In genomic region chr3:15628967-15629366, GRCh38 we compare ENCODE assay signal across 31 cellular contexts.
"Had no signal": no experiment of that assay in that cellular context is flagged by ENCODE, and none has a peak within 500 bp of the region (broad histone marks: within the 10 kb centered on the region; RNA-seq: fewer than 3 reads in every experiment).

No MANE protein-coding gene starts in this region.

- H3K9me3 ChIP-seq: adrenal gland, body of pancreas, esophagus squamous epithelium had no signal

- H3K27me3 ChIP-seq: adrenal gland, body of pancreas, esophagus squamous epithelium had no signal

- FAIRE-seq: colon, endometrium, endothelial cell of umbilical vein, frontal cortex had no signal

- DNase-seq: activated CD4-positive, alpha-beta memory T cell treated with anti-CD3 and anti-CD28 coated beads, Interleukin-2, amount 10 ng/mL, durations not matched to agents 7 days and 5 days; activated CD4-positive, alpha-beta T cell treated with anti-CD3 and anti-CD28 coated beads for 1 hour; activated CD4-positive, alpha-beta T cell treated with anti-CD3 and anti-CD28 coated beads for 4 hours; activated CD4-positive, alpha-beta T cell treated with anti-CD3 and anti-CD28 coated beads, Interleukin-2, amount 10 ng/mL, durations not matched to agents 7 days and 5 days; activated CD4-positive, alpha-beta T cell treated with anti-CD3 and anti-CD28 coated beads, Interleukin-2, amount 50 U/mL, for 4 hours; activated CD8-positive, alpha-beta memory T cell treated with anti-CD3 and anti-CD28 coated beads, Interleukin-2, amount 50 U/mL, for 48 hours; activated effector memory CD4-positive, alpha-beta T cell treated with Interleukin-2 at 50 U/mL for 16 hours; activated gamma-delta T cell treated with Interleukin-2 at 50 U/mL for 16 hours; activated naive CD4-positive, alpha-beta T cell treated with anti-CD3 and anti-CD28 coated beads for 36 hours; activated naive CD8-positive, alpha-beta T cell treated with anti-CD3 and anti-CD28 coated beads for 36 hours; activated naive CD8-positive, alpha-beta T cell treated with anti-CD3 and anti-CD28 coated beads, Interleukin-2, amount 50 U/mL, for 24 hours; activated T-cell treated with anti-CD3 and anti-CD28 coated beads for 4 hours; activated T-cell treated with anti-CD3 and anti-CD28 coated beads, Interleukin-2, amount 50 U/mL, for 24 hours; activated T-cell treated with anti-CD3 and anti-CD28 coated beads, Interleukin-2, amount 50 U/mL, for 72 hours; adrenal gland; amygdala; aorta; body of pancreas; caudate nucleus; cortex of kidney; dermis blood vessel endothelial cell; effector CD8-positive, alpha-beta T cell; esophagus squamous epithelium; head of caudate nucleus; T-helper 2 cell had no signal

- H3K36me3 ChIP-seq: adrenal gland, esophagus squamous epithelium had no signal

- H3K27ac ChIP-seq: adrenal gland, body of pancreas, epithelial cell of prostate, esophagus squamous epithelium had no signal

- H3K4me3 ChIP-seq: adrenal gland, body of pancreas, esophagus squamous epithelium had no signal

- ATAC-seq: activated naive CD8-positive, alpha-beta T cell treated with anti-CD3 and anti-CD28 coated beads, Interleukin-2, amount 50 U/mL, for 24 hours; activated T-cell treated with anti-CD3 and anti-CD28 coated beads, Interleukin-2, amount 50 U/mL, for 72 hours; body of pancreas; WTC11 had no signal
